32 cellular contexts compared by ENCODE assay signal in genomic region chr2:215633360-215633759, GRCh38.
"Had no signal": no experiment of that assay in that cellular context is flagged by ENCODE, and none has a peak within 500 bp of the region (broad histone marks: within the 10 kb centered on the region; RNA-seq: fewer than 3 reads in every experiment).

No MANE protein-coding gene starts in this region.

- H3K9me3 ChIP-seq: pancreas, suprapubic skin, testis, uterus had no signal

- H3K27ac Mint-ChIP-seq: naive thymus-derived CD8-positive, alpha-beta T cell; natural killer cell treated with Interleukin-12 subunit alpha and Interleukin-12 subunit beta and Interleukin-15 and Interleukin-18, amount 100 ng/mL, for 72 hours; nephron progenitor cell; progenitor cell of endocrine pancreas; stimulated activated memory B cell treated with anti-CD40 and anti-IgM and Interleukin-4, amounts not matched to agents 10 μg/mL and 1 μg/mL and 100 μg/mL, for 72 hours; type B pancreatic cell had no signal

- H3K27ac ChIP-seq: neutrophil, pancreas, psoas muscle, skin epidermis, spleen, suprapubic skin, testis, tibial artery, transverse colon, upper lobe of right lung, uterus had no signal

- H3K36me3 Mint-ChIP-seq: stimulated activated memory B cell treated with anti-CD40 and anti-IgM and Interleukin-4, amounts not matched to agents 10 μg/mL and 1 μg/mL and 100 μg/mL, for 72 hours had no signal

- H3K4me1 Mint-ChIP-seq: neural crest cell; stimulated activated memory B cell treated with anti-CD40 and anti-IgM and Interleukin-4, amounts not matched to agents 10 μg/mL and 1 μg/mL and 100 μg/mL, for 72 hours; stimulated activated naive CD8-positive, alpha-beta T cell treated with anti-CD3 and anti-CD28 coated beads, Interleukin-15, amount 100 ng/mL, for 72 hours had no signal

- H3K36me3 ChIP-seq: neutrophil, pancreas, spleen, suprapubic skin, tibial artery, transverse colon, upper lobe of right lung, uterus had no signal

- H3K27me3 Mint-ChIP-seq: progenitor cell of endocrine pancreas; stimulated activated naive CD8-positive, alpha-beta T cell treated with anti-CD3 and anti-CD28 coated beads, Interleukin-15, amount 100 ng/mL, for 72 hours; type B pancreatic cell had no signal

- FAIRE-seq: pancreas had no signal

- H3K4me3 ChIP-seq: pancreas, psoas muscle, skin epidermis, smooth muscle cell, spleen, suprapubic skin, testis, tibial artery, transverse colon, upper lobe of right lung, uterus had no signal

- H3K4me1 ChIP-seq: pancreas, psoas muscle, spleen, suprapubic skin, testis, transverse colon, upper lobe of right lung, uterus had no signal

- H3K27me3 ChIP-seq: neutrophil, pancreas, spleen, suprapubic skin, testis, tibial artery, transverse colon, upper lobe of right lung, uterus had no signal

- H3K4me3 Mint-ChIP-seq: naive thymus-derived CD8-positive, alpha-beta T cell; natural killer cell treated with Interleukin-12 subunit alpha and Interleukin-12 subunit beta and Interleukin-15 and Interleukin-18, amount 100 ng/mL, for 72 hours; nephron progenitor cell; neural crest cell; stimulated activated memory B cell treated with anti-CD40 and anti-IgM and Interleukin-4, amounts not matched to agents 10 μg/mL and 1 μg/mL and 100 μg/mL, for 72 hours; stimulated activated naive CD8-positive, alpha-beta T cell treated with anti-CD3 and anti-CD28 coated beads, Interleukin-15, amount 100 ng/mL, for 72 hours; type B pancreatic cell had no signal

- ATAC-seq: naive thymus-derived CD8-positive, alpha-beta T cell; natural killer cell treated with Interleukin-12 subunit alpha and Interleukin-12 subunit beta and Interleukin-15 and Interleukin-18, amount 100 ng/mL, for 72 hours; pancreas; psoas muscle; right cardiac atrium; sciatic nerve; stimulated activated memory B cell treated with anti-CD40 and anti-IgM and Interleukin-4, amounts not matched to agents 10 μg/mL and 1 μg/mL and 100 μg/mL, for 72 hours; stimulated activated naive CD8-positive, alpha-beta T cell treated with anti-CD3 and anti-CD28 coated beads, Interleukin-15, amount 100 ng/mL, for 72 hours; stimulated activated naive CD8-positive, alpha-beta T cell treated with anti-CD3 and anti-CD28 coated beads, Interleukin-15, Interleukin-2, amounts not matched to agents 100 U/mL and 50 U/mL, for 24 hours; upper lobe of right lung had no signal

- H3K4me2 ChIP-seq: smooth muscle cell had no signal

- DNase-seq: naive thymus-derived CD8-positive, alpha-beta T cell; nephron progenitor cell; nucleus accumbens; pancreas; posterior cingulate gyrus; psoas muscle; right cardiac atrium; spleen; stimulated activated CD4-positive, alpha-beta T cell treated with anti-CD3 and anti-CD28 coated beads, Interleukin-12 subunit alpha, Interleukin-12 subunit beta, amount 100 ng/mL, for 4 hours; stimulated activated CD4-positive, alpha-beta T cell treated with anti-CD3 and anti-CD28 coated beads, Interleukin-1b, Interleukin-23, amount 100 ng/mL, for 48 hours; stimulated activated CD4-positive, alpha-beta T cell treated with anti-CD3 and anti-CD28 coated beads, Interleukin-4, amount 100 ng/mL, for 1 hour; stimulated activated CD4-positive, alpha-beta T cell treated with anti-CD3 and anti-CD28 coated beads, Interleukin-4, amount 100 ng/mL, for 4 hours; stimulated activated CD8-positive, alpha-beta memory T cell treated with anti-CD3 and anti-CD28 coated beads, Interleukin-4, amount 100 ng/mL, for 48 hours; stimulated activated naive CD4-positive, alpha-beta T cell; stimulated activated naive CD8-positive, alpha-beta T cell treated with anti-CD3 and anti-CD28 coated beads, Interleukin-15, amount 100 ng/mL, for 72 hours; stimulated activated naive CD8-positive, alpha-beta T cell treated with anti-CD3 and anti-CD28 coated beads, Interleukin-15, Interleukin-2, amounts not matched to agents 100 U/mL and 50 U/mL, for 24 hours; substantia nigra; testis; tibial artery; transverse colon; upper lobe of right lung; uterus had no signal
